In genomic region chr4:131309628-131310027, GRCh38 we compare ENCODE assay signal across 24 cellular contexts.
DNase-seq lines count a peak whose midpoint lies in the region; ATAC-seq and TF ChIP-seq lines count a peak whose summit lies in the region.
"Had no signal": no experiment of that assay in that cellular context is flagged by ENCODE, and none has a peak within 500 bp of the region (broad histone marks: within the 10 kb centered on the region; RNA-seq: fewer than 3 reads in every experiment).

No MANE protein-coding gene starts in this region.

- H3K4me2 ChIP-seq in OCI-LY3 (ENCODE audit: low read length) = peak overlapping the region; percentile 66
- H3K4me2 ChIP-seq: A549; BLaER1 treated with 17β-estradiol and CSF1 and Interleukin-3, amounts not matched to agents 10 nM and 100 nM; GM23338 had no signal

- H3K27ac ChIP-seq in OCI-LY3 (ENCODE audit: low read length) = peak overlapping the region; percentile 52; the same call in 1 of the 2 replicates
- H3K27ac ChIP-seq: A549; BLaER1 treated with 17β-estradiol and CSF1 and Interleukin-3, amounts not matched to agents 10 nM and 100 nM had no signal

- peaks cover 1% of the 10 kb centered on the region; the same call in 1 of the 2 replicates for H3K9me3 ChIP-seq in OCI-LY3 (ENCODE audit: insufficient read depth, low read length)
- H3K9me3 ChIP-seq: A549; BE2C; BLaER1 treated with 17β-estradiol and CSF1 and Interleukin-3, amounts not matched to agents 10 nM and 100 nM had no signal

- no peaks in the 10 kb centered on the region for H3K4me1 Mint-ChIP-seq in activated T-cell treated with anti-CD3 and anti-CD28 coated beads, Interleukin-2, amount 50 U/mL, for 4 hours (ENCODE audit: low read depth)
- H3K4me1 Mint-ChIP-seq: CD14-positive monocyte; CD8-positive, alpha-beta memory T cell; GM23338; H9 had no signal

- DNase-seq in GM12865 (ENCODE audit: low read depth) (peak; percentile 46), NCI-H345 (lab: John Stamatoyannopoulos, UW) (no peak), NCI-H524 treated with DMSO at 0.1 percent for 48 hours (lab: John Stamatoyannopoulos, UW) (no peak)
- DNase-seq in activated T-cell treated with anti-CD3 and anti-CD28 coated beads, Interleukin-2, amount 50 U/mL, for 4 hours = no peak
- DNase-seq: 8988T; ACHN; AML-193; BE2C; CD4-positive, alpha-beta T cell; CD8-positive, alpha-beta memory T cell; DMS 273 treated with DMSO at 0.1 percent for 48 hours; DMS79; EL; GDM1; H9 had no signal

- no peaks in the 10 kb centered on the region for H3K36me3 Mint-ChIP-seq in activated T-cell treated with anti-CD3 and anti-CD28 coated beads, Interleukin-2, amount 50 U/mL, for 4 hours (ENCODE audit: insufficient read depth)
- H3K36me3 Mint-ChIP-seq: CD14-positive monocyte; CD8-positive, alpha-beta memory T cell had no signal

- H3K27me3 ChIP-seq in OCI-LY3 (ENCODE audit: low read depth, low read length) = no peaks in the 10 kb centered on the region
- H3K27me3 ChIP-seq: BE2C; BLaER1 treated with 17β-estradiol and CSF1 and Interleukin-3, amounts not matched to agents 10 nM and 100 nM had no signal

- H3K9me3 Mint-ChIP-seq in activated T-cell treated with anti-CD3 and anti-CD28 coated beads, Interleukin-2, amount 50 U/mL, for 4 hours = peaks cover 7% of the 10 kb centered on the region

- no peak overlapping the region for H2AFZ ChIP-seq in OCI-LY3 (ENCODE audit: low read depth, low read length)
- H2AFZ ChIP-seq: GM23338 had no signal

- peak; percentile 46 for ATAC-seq in GM18870 (IDR thresholded peaks at IDR 0.05; ENCODE audit: unreplicated experiment)
- ATAC-seq in HG02885 (IDR thresholded peaks at IDR 0.05; ENCODE audit: poor library complexity, unreplicated experiment) = peak; percentile 49
- ATAC-seq in activated T-cell treated with anti-CD3 and anti-CD28 coated beads, Interleukin-2, amount 50 U/mL, for 4 hours = no peak
- no peak for ATAC-seq in GM18511 (IDR thresholded peaks at IDR 0.05; ENCODE audit: unreplicated experiment)
- ATAC-seq: A549, GM23338, HCT116 had no signal

- no peak overlapping the region for H3K4me3 ChIP-seq in GM12865 (ENCODE audit: low read depth, low read length)
- peak overlapping the region; percentile 44 for H3K4me3 ChIP-seq in OCI-LY3 (ENCODE audit: low read length)
- H3K4me3 ChIP-seq: A549; BLaER1 treated with 17β-estradiol and CSF1 and Interleukin-3, amounts not matched to agents 10 nM and 100 nM; GM23338 had no signal

- no peaks in the 10 kb centered on the region for H3K79me2 ChIP-seq in OCI-LY3 (ENCODE audit: low read length)

- H4K20me1 ChIP-seq in OCI-LY3 (ENCODE audit: insufficient read depth, low read length) = no peaks in the 10 kb centered on the region
- H4K20me1 ChIP-seq: BLaER1 treated with 17β-estradiol and CSF1 and Interleukin-3, amounts not matched to agents 10 nM and 100 nM had no signal

- TF ChIP-seq CTCF in GM12865 (IDR thresholded peaks at IDR 0.05; ENCODE audit: insufficient read depth, low read depth, low read length, missing control alignments) = no peak
- no peak for TF ChIP-seq CTCF in OCI-LY3 (IDR thresholded peaks at IDR 0.05; ENCODE audit: low read depth, low read length)

- H3K4me3 Mint-ChIP-seq in activated T-cell treated with anti-CD3 and anti-CD28 coated beads, Interleukin-2, amount 50 U/mL, for 4 hours = no peak overlapping the region
- H3K4me3 Mint-ChIP-seq: CD14-positive monocyte; CD4-positive, alpha-beta T cell; CD8-positive, alpha-beta memory T cell; GM23338; H9 had no signal

- no peak overlapping the region for H3K9ac ChIP-seq in OCI-LY3 (ENCODE audit: low read length)
- H3K9ac ChIP-seq: BLaER1 treated with 17β-estradiol and CSF1 and Interleukin-3, amounts not matched to agents 10 nM and 100 nM had no signal

- peaks cover 37% of the 10 kb centered on the region for H3K4me1 ChIP-seq in OCI-LY3 (ENCODE audit: low read length)
- H3K4me1 ChIP-seq: A549, BE2C had no signal

- peaks cover 7% of the 10 kb centered on the region for H3K36me3 ChIP-seq in OCI-LY3 (replicated peaks; ENCODE audit: low read depth, low read length)
- H3K36me3 ChIP-seq: BE2C; BLaER1 treated with 17β-estradiol and CSF1 and Interleukin-3, amounts not matched to agents 10 nM and 100 nM had no signal

- H3K27me3 Mint-ChIP-seq in activated T-cell treated with anti-CD3 and anti-CD28 coated beads, Interleukin-2, amount 50 U/mL, for 4 hours (ENCODE audit: low read depth) = no peaks in the 10 kb centered on the region
- H3K27me3 Mint-ChIP-seq: CD4-positive, alpha-beta T cell; CD8-positive, alpha-beta memory T cell had no signal

Comparison
In these comparisons a context has a peak if more than half of its experiments do, and no peak if none do; other contexts are left out.
1. ATAC-seq: peak in GM18870 (single experiment) and HG02885 (single experiment); none in activated T-cell treated with anti-CD3 and anti-CD28 coated beads, Interleukin-2, amount 50 U/mL, for 4 hours (0 of 2) and GM18511 (single experiment).